In genomic region chr5:217860-218456, GRCh38 we compare ENCODE assay signal across 8 cellular contexts. TPM values are rescaled to one million over a fixed set of nuclear protein-coding genes. Genes with fewer than 3 reads are reported as not detected.
DNase-seq lines count a peak whose midpoint lies in the region; ATAC-seq and TF ChIP-seq lines count a peak whose summit lies in the region.

CCDC127 (minus strand) TSS chr5:218153; CDS start chr5:216849, 1,304 bp downstream.
SDHA (plus strand) TSS chr5:218320; CDS start chr5:218356, 36 bp downstream.

- H3K27me3 Mint-ChIP-seq in activated naive CD8-positive, alpha-beta T cell treated with anti-CD3 and anti-CD28 coated beads for 36 hours = no peaks in the 10 kb centered on the region

- H3K27me3 ChIP-seq in ovary = no peaks in the 10 kb centered on the region
- no peaks in the 10 kb centered on the region for H3K27me3 ChIP-seq in thymus (ENCODE audit: control insufficient read depth, insufficient read depth)

- intact Hi-C loops in Right ventricle myocardium superior (cut with DNase I) (no loop called here), ovary (cut with DNase I) (no loop called here)

- H3K4me1 ChIP-seq in ovary (ENCODE audit: insufficient read depth) (peaks cover 7% of the 10 kb centered on the region), thymus (ENCODE audit: control insufficient read depth, insufficient read depth, low read length) (peaks cover 3% of the 10 kb centered on the region)

- TF ChIP-seq CTCF in GM12873 (IDR thresholded peaks at IDR 0.05; ENCODE audit: insufficient read depth, low read depth, low read length, missing control alignments) (peak; percentile 36), ovary (IDR thresholded peaks at IDR 0.05) (peak in 2 of 3 donors; percentile 43 to 44)

- TF ChIP-seq EP300 in ovary (IDR thresholded peaks at IDR 0.05) = no peak

- H3K9me3 ChIP-seq in ovary = no peaks in the 10 kb centered on the region
- H3K9me3 ChIP-seq in thymus (ENCODE audit: control insufficient read depth) = no peaks in the 10 kb centered on the region

- peak; percentile 84 for TF ChIP-seq POLR2A in ovary (IDR thresholded peaks at IDR 0.05)

- H3K4me3 ChIP-seq in ovary = peak within 1 kb of the TSS; percentile 94
- H3K4me3 ChIP-seq in thymus (ENCODE audit: low read length) = peak within 1 kb of the TSS; percentile 68

- ATAC-seq in HG02678 (IDR thresholded peaks at IDR 0.05; ENCODE audit: unreplicated experiment) (peak; percentile 72), Right ventricle myocardium superior (ENCODE audit: poor library complexity) (peak; percentile 96)

- H3K4me3 Mint-ChIP-seq in activated naive CD8-positive, alpha-beta T cell treated with anti-CD3 and anti-CD28 coated beads for 36 hours = peak within 1 kb of the TSS; percentile 94

- DNase-seq in NCI-H1105 treated with DMSO at 0.1 percent for 48 hours (lab: John Stamatoyannopoulos, UW) = peak; percentile 93
- peak; percentile 82 for DNase-seq in SKM-1 (lab: John Stamatoyannopoulos, UW; ENCODE audit: unreplicated experiment)
- peak; percentile 98 for DNase-seq in activated naive CD8-positive, alpha-beta T cell treated with anti-CD3 and anti-CD28 coated beads for 36 hours
- DNase-seq in Right ventricle myocardium superior = peak; percentile 99
- DNase-seq in ovary = peak; percentile 97 to 99 (median 99)

- 0% methylated on average over 44 to 69 of the region's 69 CpGs for WGBS in ovary, 3 donors
- WGBS in thymus = under 1% methylated on average over 69 of the region's 69 CpGs

- no peaks in the 10 kb centered on the region for H3K9me3 Mint-ChIP-seq in activated naive CD8-positive, alpha-beta T cell treated with anti-CD3 and anti-CD28 coated beads for 36 hours

- H3K27ac Mint-ChIP-seq in activated naive CD8-positive, alpha-beta T cell treated with anti-CD3 and anti-CD28 coated beads for 36 hours = peak within 1 kb of the TSS; percentile 91

- peaks cover 57% of the 10 kb centered on the region for H3K4me1 Mint-ChIP-seq in activated naive CD8-positive, alpha-beta T cell treated with anti-CD3 and anti-CD28 coated beads for 36 hours

- peak within 1 kb of the TSS; percentile 84 to 87 for H3K27ac ChIP-seq in ovary
- peak within 1 kb of the TSS; percentile 83 for H3K27ac ChIP-seq in thymus (ENCODE audit: low read depth)

- no peaks in the 10 kb centered on the region for H3K36me3 ChIP-seq in ovary
- peaks cover 7% of the 10 kb centered on the region for H3K36me3 ChIP-seq in thymus (ENCODE audit: control insufficient read depth, insufficient read depth)

- H3K36me3 Mint-ChIP-seq in activated naive CD8-positive, alpha-beta T cell treated with anti-CD3 and anti-CD28 coated beads for 36 hours = peaks cover 21% of the 10 kb centered on the region

RNA-seq across cellular contexts. Expression of gene CCDC127, which starts in this region (rescaled TPM):
- 1 to 10 TPM; 5.3 to 5.9 TPM for total RNA-seq in activated naive CD8-positive, alpha-beta T cell treated with anti-CD3 and anti-CD28 coated beads for 36 hours
- total RNA-seq in Right ventricle myocardium superior = 8.1 TPM
- total RNA-seq in ovary = 1 to 10 TPM; 2.5 to 9.9 (median 6.0) TPM
- polyA plus RNA-seq in ovary = 1 to 10 TPM; 4.7 to 6.8 TPM
- 3.4 TPM for polyA plus RNA-seq in thymus

RNA-seq across cellular contexts. Expression of gene SDHA, which starts in this region (rescaled TPM):
- total RNA-seq in activated naive CD8-positive, alpha-beta T cell treated with anti-CD3 and anti-CD28 coated beads for 36 hours = 100 to 1,000 TPM; 146 to 149 TPM
- total RNA-seq in Right ventricle myocardium superior (837 TPM), ovary (100 to 1,000 TPM in 4 of 7 donors, 10 to 100 TPM in 3; 69.6 to 169 (median 103) TPM)
- polyA plus RNA-seq in ovary (100 to 1,000 TPM in 1 of 2 donors, 10 to 100 TPM in 1; 94.7 to 112 TPM), thymus (71.7 TPM)

Comparison
In these comparisons a context has a peak if more than half of its experiments do, and no peak if none do; other contexts are left out.
1. Peak in every context shown above with its lines: DNase-seq, ATAC-seq, H3K4me3 ChIP-seq and H3K27ac ChIP-seq.